In genomic region chr13:46961719-46962118, GRCh38 we compare ENCODE assay signal across 9 cellular contexts.
DNase-seq lines count a peak whose midpoint lies in the region; ATAC-seq and TF ChIP-seq lines count a peak whose summit lies in the region.
"Had no signal": no experiment of that assay in that cellular context is flagged by ENCODE, and none has a peak within 500 bp of the region (broad histone marks: within the 10 kb centered on the region; RNA-seq: fewer than 3 reads in every experiment).

No MANE protein-coding gene starts in this region.

- no peak overlapping the region for H3K4me3 ChIP-seq in NB4 (ENCODE audit: low read depth, low read length)
- H3K4me3 ChIP-seq: SJCRH30 had no signal

- DNase-seq in NB4 (ENCODE audit: low read depth) (peak; percentile 88), glomerular visceral epithelial cell (ENCODE audit: extremely low spot score) (peak; percentile 62), T1000 (lab: John Stamatoyannopoulos, UW) (no peak), NCI-H526 (lab: John Stamatoyannopoulos, UW) (no peak), DMS 273 treated with DMSO at 0.1 percent for 48 hours (lab: John Stamatoyannopoulos, UW) (no peak)
- no peak for DNase-seq in NK-92 treated with Interleukin-12 subunit alpha and Interleukin-12 subunit beta, amount 100 ng/mL, for 24 hours (lab: John Stamatoyannopoulos, UW)

- TF ChIP-seq POLR2A in NB4 (IDR thresholded peaks at IDR 0.05; ENCODE audit: extremely low read depth, insufficient read length): no peak

- TF ChIP-seq CTCF in NB4 (IDR thresholded peaks at IDR 0.05; ENCODE audit: low read depth, low read length): no peak

- ATAC-seq in GM18858 (IDR thresholded peaks at IDR 0.05; ENCODE audit: unreplicated experiment) (peak; percentile 100), HG02610 (IDR thresholded peaks at IDR 0.05; ENCODE audit: unreplicated experiment) (peak; percentile 100)

Comparison
In these comparisons a context has a peak if more than half of its experiments do, and no peak if none do; other contexts are left out.
1. DNase-seq: peak in NB4 (single experiment) and glomerular visceral epithelial cell (single experiment); none in NK-92 treated with Interleukin-12 subunit alpha and Interleukin-12 subunit beta, amount 100 ng/mL, for 24 hours (single experiment), T1000 (single experiment), NCI-H526 (0 of 2) and DMS 273 treated with DMSO at 0.1 percent for 48 hours (single experiment).